ENCODE assay signal across 11 cellular contexts in genomic region chr2:223100061-223100511, GRCh38. TPM values are rescaled to one million over a fixed set of nuclear protein-coding genes. Genes with fewer than 3 reads are reported as not detected.
DNase-seq lines count a peak whose midpoint lies in the region; ATAC-seq and TF ChIP-seq lines count a peak whose summit lies in the region.
"Had no signal": no experiment of that assay in that cellular context is flagged by ENCODE, and none has a peak within 500 bp of the region (broad histone marks: within the 10 kb centered on the region; RNA-seq: fewer than 3 reads in every experiment).

No MANE protein-coding gene starts in this region.

- no peak overlapping the region for H3K9ac ChIP-seq in rectal smooth muscle tissue (ENCODE audit: low read length)

- H3K27ac ChIP-seq in WERI-Rb-1 (peak overlapping the region; percentile 84), left ventricle myocardium inferior (replicated peaks) (peak overlapping the region; percentile 47), rectal smooth muscle tissue (ENCODE audit: low read depth, low read length) (peak overlapping the region; percentile 44)
- H3K27ac ChIP-seq: thoracic aorta had no signal

- no peaks in the 10 kb centered on the region for H3K27me3 ChIP-seq in WERI-Rb-1 (ENCODE audit: insufficient read depth, low read depth, severe bottlenecking)
- H3K27me3 ChIP-seq in left ventricle myocardium inferior (ENCODE audit: low read depth) = no peaks in the 10 kb centered on the region
- no peaks in the 10 kb centered on the region for H3K27me3 ChIP-seq in rectal smooth muscle tissue (ENCODE audit: control insufficient read depth, insufficient read depth, low read length)

- H3K4me1 ChIP-seq in left ventricle myocardium inferior = peaks cover 25% of the 10 kb centered on the region
- H3K4me1 ChIP-seq in rectal smooth muscle tissue (ENCODE audit: control insufficient read depth, insufficient read depth, low read length) = peaks cover 24% of the 10 kb centered on the region

- H3K36me3 ChIP-seq in WERI-Rb-1 (no peaks in the 10 kb centered on the region), left ventricle myocardium inferior (no peaks in the 10 kb centered on the region), rectal smooth muscle tissue (ENCODE audit: control insufficient read depth, insufficient read depth, low read length) (no peaks in the 10 kb centered on the region)
- H3K36me3 ChIP-seq: thoracic aorta had no signal

- DNase-seq in AG20443 (ENCODE audit: low spot score) = peak; percentile 78
- peak; percentile 87 for DNase-seq in WERI-Rb-1
- peak; percentile 68 for DNase-seq in left ventricle myocardium inferior
- DNase-seq in NCI-H146 (lab: John Stamatoyannopoulos, UW) = no peak
- DNase-seq in iPS-NIHi7 (ENCODE audit: extremely low spot score) = no peak
- DNase-seq: activated T-cell treated with anti-CD3 and anti-CD28 coated beads, Interleukin-2, amount 50 U/mL, for 1 hour; CD4-positive, CD25-positive, alpha-beta regulatory T cell had no signal

- TF ChIP-seq CTCF in WERI-Rb-1 (IDR thresholded peaks at IDR 0.05; ENCODE audit: low read depth, low read length) (no peak), left ventricle myocardium inferior (IDR thresholded peaks at IDR 0.05; ENCODE audit: borderline replicate concordance) (no peak)

- H3K9me3 ChIP-seq in WERI-Rb-1 (ENCODE audit: severe bottlenecking) (peaks cover 2% of the 10 kb centered on the region), left ventricle myocardium inferior (replicated peaks) (no peaks in the 10 kb centered on the region)
- H3K9me3 ChIP-seq: thoracic aorta had no signal

- peak overlapping the region; percentile 11; the same call in 1 of the 2 replicates for H3K4me3 ChIP-seq in WERI-Rb-1 (ENCODE audit: low read depth, low read length)
- H3K4me3 ChIP-seq in left ventricle myocardium inferior = no peak overlapping the region
- no peak overlapping the region for H3K4me3 ChIP-seq in rectal smooth muscle tissue (ENCODE audit: low read length)
- H3K4me3 ChIP-seq: thoracic aorta had no signal

- intact Hi-C loops in left ventricle myocardium inferior (cut with micrococcal nuclease) = no loop called here

- ATAC-seq in GM18873 (IDR thresholded peaks at IDR 0.05; ENCODE audit: low FRiP score, unreplicated experiment) = no peak
- no peak for ATAC-seq in HG03097 (IDR thresholded peaks at IDR 0.05; ENCODE audit: low FRiP score, unreplicated experiment)

RNA-seq across cellular contexts. Expression of gene KCNE4, which starts 48.1 kb away (rescaled TPM):
- 3.1 TPM for total RNA-seq in left ventricle myocardium inferior
- total RNA-seq: CD4-positive, CD25-positive, alpha-beta regulatory T cell had no signal

Comparison
In these comparisons a context has a peak if more than half of its experiments do, and no peak if none do; other contexts are left out.
1. DNase-seq: peak in AG20443 (single experiment), WERI-Rb-1 (single experiment) and left ventricle myocardium inferior (single experiment); none in NCI-H146 (single experiment) and iPS-NIHi7 (single experiment).
2. Peak in every context shown above with its lines, with median percentiles within 50 percentile points of each other: H3K27ac ChIP-seq.